1 cellular context compared by ENCODE assay signal in the genomic region with DNA sequence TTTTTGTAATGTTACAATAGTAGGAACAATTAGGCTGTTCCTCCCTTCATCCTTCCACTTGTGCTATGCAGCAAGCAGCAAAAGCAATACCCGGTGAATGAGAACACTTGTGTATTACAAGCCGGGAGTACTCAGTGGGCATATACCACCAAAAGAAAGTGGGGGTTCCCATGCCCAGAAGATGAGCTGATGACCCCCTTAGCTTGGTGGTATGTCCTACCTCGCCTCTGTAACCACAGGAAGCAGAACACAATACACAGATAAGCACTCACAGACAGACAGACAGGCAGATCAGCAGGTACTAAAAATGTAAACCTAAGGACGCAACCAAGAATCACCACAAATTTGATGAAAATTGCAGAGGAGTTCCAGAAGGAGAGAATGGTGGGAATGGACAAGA.
TF ChIP-seq lines count a peak whose summit lies in the region.

No MANE protein-coding gene starts in this region.

TF ChIP-seq in GM23338, 12 proteins besides CTCF, POLR2A, EP300 and RAD21 (continued from another document):
- TF ChIP-seq, protein P1, sequence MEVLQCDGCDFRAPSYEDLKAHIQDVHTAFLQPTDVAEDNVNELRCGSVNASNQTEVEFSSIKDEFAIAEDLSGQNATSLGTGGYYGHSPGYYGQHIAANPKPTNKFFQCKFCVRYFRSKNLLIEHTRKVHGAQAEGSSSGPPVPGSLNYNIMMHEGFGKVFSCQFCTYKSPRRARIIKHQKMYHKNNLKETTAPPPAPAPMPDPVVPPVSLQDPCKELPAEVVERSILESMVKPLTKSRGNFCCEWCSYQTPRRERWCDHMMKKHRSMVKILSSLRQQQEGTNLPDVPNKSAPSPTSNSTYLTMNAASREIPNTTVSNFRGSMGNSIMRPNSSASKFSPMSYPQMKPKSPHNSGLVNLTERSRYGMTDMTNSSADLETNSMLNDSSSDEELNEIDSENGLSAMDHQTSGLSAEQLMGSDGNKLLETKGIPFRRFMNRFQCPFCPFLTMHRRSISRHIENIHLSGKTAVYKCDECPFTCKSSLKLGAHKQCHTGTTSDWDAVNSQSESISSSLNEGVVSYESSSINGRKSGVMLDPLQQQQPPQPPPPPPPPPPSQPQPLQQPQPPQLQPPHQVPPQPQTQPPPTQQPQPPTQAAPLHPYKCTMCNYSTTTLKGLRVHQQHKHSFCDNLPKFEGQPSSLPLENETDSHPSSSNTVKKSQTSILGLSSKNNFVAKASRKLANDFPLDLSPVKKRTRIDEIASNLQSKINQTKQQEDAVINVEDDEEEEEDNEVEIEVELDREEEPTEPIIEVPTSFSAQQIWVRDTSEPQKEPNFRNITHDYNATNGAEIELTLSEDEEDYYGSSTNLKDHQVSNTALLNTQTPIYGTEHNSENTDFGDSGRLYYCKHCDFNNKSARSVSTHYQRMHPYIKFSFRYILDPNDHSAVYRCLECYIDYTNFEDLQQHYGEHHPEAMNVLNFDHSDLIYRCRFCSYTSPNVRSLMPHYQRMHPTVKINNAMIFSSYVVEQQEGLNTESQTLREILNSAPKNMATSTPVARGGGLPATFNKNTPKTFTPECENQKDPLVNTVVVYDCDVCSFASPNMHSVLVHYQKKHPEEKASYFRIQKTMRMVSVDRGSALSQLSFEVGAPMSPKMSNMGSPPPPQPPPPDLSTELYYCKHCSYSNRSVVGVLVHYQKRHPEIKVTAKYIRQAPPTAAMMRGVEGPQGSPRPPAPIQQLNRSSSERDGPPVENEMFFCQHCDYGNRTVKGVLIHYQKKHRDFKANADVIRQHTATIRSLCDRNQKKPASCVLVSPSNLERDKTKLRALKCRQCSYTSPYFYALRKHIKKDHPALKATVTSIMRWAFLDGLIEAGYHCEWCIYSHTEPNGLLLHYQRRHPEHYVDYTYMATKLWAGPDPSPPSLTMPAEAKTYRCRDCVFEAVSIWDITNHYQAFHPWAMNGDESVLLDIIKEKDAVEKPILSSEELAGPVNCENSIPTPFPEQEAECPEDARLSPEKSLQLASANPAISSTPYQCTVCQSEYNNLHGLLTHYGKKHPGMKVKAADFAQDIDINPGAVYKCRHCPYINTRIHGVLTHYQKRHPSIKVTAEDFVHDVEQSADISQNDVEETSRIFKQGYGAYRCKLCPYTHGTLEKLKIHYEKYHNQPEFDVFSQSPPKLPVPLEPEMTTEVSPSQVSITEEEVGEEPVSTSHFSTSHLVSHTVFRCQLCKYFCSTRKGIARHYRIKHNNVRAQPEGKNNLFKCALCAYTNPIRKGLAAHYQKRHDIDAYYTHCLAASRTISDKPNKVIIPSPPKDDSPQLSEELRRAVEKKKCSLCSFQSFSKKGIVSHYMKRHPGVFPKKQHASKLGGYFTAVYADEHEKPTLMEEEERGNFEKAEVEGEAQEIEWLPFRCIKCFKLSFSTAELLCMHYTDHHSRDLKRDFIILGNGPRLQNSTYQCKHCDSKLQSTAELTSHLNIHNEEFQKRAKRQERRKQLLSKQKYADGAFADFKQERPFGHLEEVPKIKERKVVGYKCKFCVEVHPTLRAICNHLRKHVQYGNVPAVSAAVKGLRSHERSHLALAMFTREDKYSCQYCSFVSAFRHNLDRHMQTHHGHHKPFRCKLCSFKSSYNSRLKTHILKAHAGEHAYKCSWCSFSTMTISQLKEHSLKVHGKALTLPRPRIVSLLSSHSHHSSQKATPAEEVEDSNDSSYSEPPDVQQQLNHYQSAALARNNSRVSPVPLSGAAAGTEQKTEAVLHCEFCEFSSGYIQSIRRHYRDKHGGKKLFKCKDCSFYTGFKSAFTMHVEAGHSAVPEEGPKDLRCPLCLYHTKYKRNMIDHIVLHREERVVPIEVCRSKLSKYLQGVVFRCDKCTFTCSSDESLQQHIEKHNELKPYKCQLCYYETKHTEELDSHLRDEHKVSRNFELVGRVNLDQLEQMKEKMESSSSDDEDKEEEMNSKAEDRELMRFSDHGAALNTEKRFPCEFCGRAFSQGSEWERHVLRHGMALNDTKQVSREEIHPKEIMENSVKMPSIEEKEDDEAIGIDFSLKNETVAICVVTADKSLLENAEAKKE (CRISPR knock-in tag; IDR thresholded peaks at IDR 0.05) = no peak
- TF ChIP-seq JUNB (IDR thresholded peaks at IDR 0.05; ENCODE audit: unreplicated experiment) (no peak), EZH2 (IDR thresholded peaks at IDR 0.05; ENCODE audit: low read depth, unreplicated experiment) (no peak), NANOG (IDR thresholded peaks at IDR 0.05; ENCODE audit: borderline replicate concordance) (no peak), ZNF114 (CRISPR knock-in tag; IDR thresholded peaks at IDR 0.05) (no peak), STAT1 (IDR thresholded peaks at IDR 0.05; ENCODE audit: unreplicated experiment) (no peak), CREB1 (CRISPR knock-in tag; IDR thresholded peaks at IDR 0.05; ENCODE audit: low read depth) (no peak), ZNF331 (CRISPR knock-in tag; IDR thresholded peaks at IDR 0.05; ENCODE audit: low read depth) (no peak), EZH2phosphoT487 (IDR thresholded peaks at IDR 0.05; ENCODE audit: unreplicated experiment) (no peak)
- TF ChIP-seq, protein P2, sequence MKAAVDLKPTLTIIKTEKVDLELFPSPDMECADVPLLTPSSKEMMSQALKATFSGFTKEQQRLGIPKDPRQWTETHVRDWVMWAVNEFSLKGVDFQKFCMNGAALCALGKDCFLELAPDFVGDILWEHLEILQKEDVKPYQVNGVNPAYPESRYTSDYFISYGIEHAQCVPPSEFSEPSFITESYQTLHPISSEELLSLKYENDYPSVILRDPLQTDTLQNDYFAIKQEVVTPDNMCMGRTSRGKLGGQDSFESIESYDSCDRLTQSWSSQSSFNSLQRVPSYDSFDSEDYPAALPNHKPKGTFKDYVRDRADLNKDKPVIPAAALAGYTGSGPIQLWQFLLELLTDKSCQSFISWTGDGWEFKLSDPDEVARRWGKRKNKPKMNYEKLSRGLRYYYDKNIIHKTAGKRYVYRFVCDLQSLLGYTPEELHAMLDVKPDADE (IDR thresholded peaks at IDR 0.05) = no peak
- TF ChIP-seq, protein P3, sequence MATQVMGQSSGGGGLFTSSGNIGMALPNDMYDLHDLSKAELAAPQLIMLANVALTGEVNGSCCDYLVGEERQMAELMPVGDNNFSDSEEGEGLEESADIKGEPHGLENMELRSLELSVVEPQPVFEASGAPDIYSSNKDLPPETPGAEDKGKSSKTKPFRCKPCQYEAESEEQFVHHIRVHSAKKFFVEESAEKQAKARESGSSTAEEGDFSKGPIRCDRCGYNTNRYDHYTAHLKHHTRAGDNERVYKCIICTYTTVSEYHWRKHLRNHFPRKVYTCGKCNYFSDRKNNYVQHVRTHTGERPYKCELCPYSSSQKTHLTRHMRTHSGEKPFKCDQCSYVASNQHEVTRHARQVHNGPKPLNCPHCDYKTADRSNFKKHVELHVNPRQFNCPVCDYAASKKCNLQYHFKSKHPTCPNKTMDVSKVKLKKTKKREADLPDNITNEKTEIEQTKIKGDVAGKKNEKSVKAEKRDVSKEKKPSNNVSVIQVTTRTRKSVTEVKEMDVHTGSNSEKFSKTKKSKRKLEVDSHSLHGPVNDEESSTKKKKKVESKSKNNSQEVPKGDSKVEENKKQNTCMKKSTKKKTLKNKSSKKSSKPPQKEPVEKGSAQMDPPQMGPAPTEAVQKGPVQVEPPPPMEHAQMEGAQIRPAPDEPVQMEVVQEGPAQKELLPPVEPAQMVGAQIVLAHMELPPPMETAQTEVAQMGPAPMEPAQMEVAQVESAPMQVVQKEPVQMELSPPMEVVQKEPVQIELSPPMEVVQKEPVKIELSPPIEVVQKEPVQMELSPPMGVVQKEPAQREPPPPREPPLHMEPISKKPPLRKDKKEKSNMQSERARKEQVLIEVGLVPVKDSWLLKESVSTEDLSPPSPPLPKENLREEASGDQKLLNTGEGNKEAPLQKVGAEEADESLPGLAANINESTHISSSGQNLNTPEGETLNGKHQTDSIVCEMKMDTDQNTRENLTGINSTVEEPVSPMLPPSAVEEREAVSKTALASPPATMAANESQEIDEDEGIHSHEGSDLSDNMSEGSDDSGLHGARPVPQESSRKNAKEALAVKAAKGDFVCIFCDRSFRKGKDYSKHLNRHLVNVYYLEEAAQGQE (IDR thresholded peaks at IDR 0.05; ENCODE audit: unreplicated experiment) = no peak
